In genomic region chr10:36771725-36772124, GRCh38 we compare ENCODE assay signal across 24 cellular contexts.
"Had no signal": no experiment of that assay in that cellular context is flagged by ENCODE, and none has a peak within 500 bp of the region (broad histone marks: within the 10 kb centered on the region; RNA-seq: fewer than 3 reads in every experiment).

No MANE protein-coding gene starts in this region.

- H3K4me1 ChIP-seq: left ventricle myocardium inferior, right atrium auricular region, stomach, transverse colon, upper lobe of left lung, vagina had no signal

- ATAC-seq: mucosa of descending colon; naive thymus-derived CD4-positive, alpha-beta T cell; natural killer cell treated with Interleukin-12 subunit alpha and Interleukin-12 subunit beta and Interleukin-15 and Interleukin-18, amount 100 ng/mL, for 72 hours; sciatic nerve; stimulated activated naive B cell treated with anti-CD40 and anti-IgM and Interleukin-4, amounts not matched to agents 10 μg/mL and 1 μg/mL and 100 μg/mL, for 72 hours; stimulated activated naive CD8-positive, alpha-beta T cell treated with anti-CD3 and anti-CD28 coated beads, Interleukin-15, Interleukin-2, amounts not matched to agents 100 U/mL and 50 U/mL, for 24 hours had no signal

- H3K36me3 Mint-ChIP-seq: memory B cell; naive thymus-derived CD4-positive, alpha-beta T cell; natural killer cell treated with Interleukin-12 subunit alpha and Interleukin-12 subunit beta and Interleukin-15 and Interleukin-18, amount 100 ng/mL, for 72 hours; stimulated activated naive B cell treated with anti-CD40 and anti-IgM and Interleukin-4, amounts not matched to agents 10 μg/mL and 1 μg/mL and 100 μg/mL, for 72 hours had no signal

- H3K4me1 Mint-ChIP-seq: memory B cell; naive thymus-derived CD4-positive, alpha-beta T cell; stimulated activated naive B cell treated with anti-CD40 and anti-IgM and Interleukin-4, amounts not matched to agents 10 μg/mL and 1 μg/mL and 100 μg/mL, for 72 hours had no signal

- H3K9me3 Mint-ChIP-seq: memory B cell had no signal

- H3K27ac Mint-ChIP-seq: memory B cell; naive thymus-derived CD4-positive, alpha-beta T cell; natural killer cell treated with Interleukin-12 subunit alpha and Interleukin-12 subunit beta and Interleukin-15 and Interleukin-18, amount 100 ng/mL, for 72 hours; progenitor cell of endocrine pancreas had no signal

- H3K27me3 ChIP-seq: ovary, right atrium auricular region, stomach, testis, thyroid gland, transverse colon, upper lobe of left lung, vagina had no signal

- DNase-seq: islet precursor cell; left ventricle myocardium inferior; midbrain; mucosa of descending colon; naive thymus-derived CD4-positive, alpha-beta T cell; ovary; stimulated activated CD4-positive, alpha-beta T cell treated with anti-CD3 and anti-CD28 coated beads, Interleukin-12 subunit alpha, Interleukin-12 subunit beta, amount 100 ng/mL, for 4 hours; stimulated activated CD4-positive, alpha-beta T cell treated with anti-CD3 and anti-CD28 coated beads, Interleukin-15, amount 100 ng/mL, for 24 hours; stimulated activated CD4-positive, alpha-beta T cell treated with anti-CD3 and anti-CD28 coated beads, Interleukin-2, amount 100 ng/mL, for 24 hours; stimulated activated CD4-positive, alpha-beta T cell treated with anti-CD3 and anti-CD28 coated beads, Interleukin-4, amount 100 ng/mL, for 1 hour; stimulated activated naive B cell treated with anti-CD40 and anti-IgM and Interleukin-4, amounts not matched to agents 10 μg/mL and 1 μg/mL and 100 μg/mL, for 72 hours; stimulated activated naive CD8-positive, alpha-beta T cell treated with anti-CD3 and anti-CD28 coated beads, Interleukin-15, Interleukin-2, amounts not matched to agents 100 U/mL and 50 U/mL, for 24 hours; stomach; testis; thyroid gland; transverse colon; upper lobe of left lung had no signal

- H3K9me3 ChIP-seq: left ventricle myocardium inferior, ovary, right atrium auricular region, stomach, testis, thyroid gland, transverse colon, upper lobe of left lung, vagina had no signal

- H3K27me3 Mint-ChIP-seq: naive thymus-derived CD4-positive, alpha-beta T cell; progenitor cell of endocrine pancreas had no signal

- H3K27ac ChIP-seq: left ventricle myocardium inferior, ovary, right atrium auricular region, skin epidermis, stomach, testis, thyroid gland, transverse colon, upper lobe of left lung, vagina had no signal

- H3K4me3 Mint-ChIP-seq: memory B cell; naive thymus-derived CD4-positive, alpha-beta T cell; natural killer cell treated with Interleukin-12 subunit alpha and Interleukin-12 subunit beta and Interleukin-15 and Interleukin-18, amount 100 ng/mL, for 72 hours; stimulated activated naive B cell treated with anti-CD40 and anti-IgM and Interleukin-4, amounts not matched to agents 10 μg/mL and 1 μg/mL and 100 μg/mL, for 72 hours had no signal
